Comparison of ENCODE assay signal across 1 cellular context in genomic region chr4:189940178-189941004, GRCh38.
A peak's percentile ranks its signal among the peaks of the same experiment; 100 is the strongest.
TF ChIP-seq lines count a peak whose summit lies in the region.

Gene FRG1, plus strand, starts transcription at chr4:189940872. Its CDS starts 138 bp downstream, at chr4:189941010.

TF ChIP-seq in GM12878, 131 proteins besides CTCF, POLR2A, EP300 and RAD21 (continued from another document):
- TF ChIP-seq, protein P1, sequence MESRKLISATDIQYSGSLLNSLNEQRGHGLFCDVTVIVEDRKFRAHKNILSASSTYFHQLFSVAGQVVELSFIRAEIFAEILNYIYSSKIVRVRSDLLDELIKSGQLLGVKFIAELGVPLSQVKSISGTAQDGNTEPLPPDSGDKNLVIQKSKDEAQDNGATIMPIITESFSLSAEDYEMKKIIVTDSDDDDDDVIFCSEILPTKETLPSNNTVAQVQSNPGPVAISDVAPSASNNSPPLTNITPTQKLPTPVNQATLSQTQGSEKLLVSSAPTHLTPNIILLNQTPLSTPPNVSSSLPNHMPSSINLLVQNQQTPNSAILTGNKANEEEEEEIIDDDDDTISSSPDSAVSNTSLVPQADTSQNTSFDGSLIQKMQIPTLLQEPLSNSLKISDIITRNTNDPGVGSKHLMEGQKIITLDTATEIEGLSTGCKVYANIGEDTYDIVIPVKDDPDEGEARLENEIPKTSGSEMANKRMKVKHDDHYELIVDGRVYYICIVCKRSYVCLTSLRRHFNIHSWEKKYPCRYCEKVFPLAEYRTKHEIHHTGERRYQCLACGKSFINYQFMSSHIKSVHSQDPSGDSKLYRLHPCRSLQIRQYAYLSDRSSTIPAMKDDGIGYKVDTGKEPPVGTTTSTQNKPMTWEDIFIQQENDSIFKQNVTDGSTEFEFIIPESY (IDR thresholded peaks at IDR 0.05): 0 out of 2 replicates have a peak, but pooled peaks have one; percentile 8
- TF ChIP-seq KLF5 (IDR thresholded peaks at IDR 0.05; ENCODE audit: partially characterized antibody) (peak; percentile 66), SRF (IDR thresholded peaks at IDR 0.05; ENCODE audit: low read depth in 2 of 2, low read length in 2 of 2) (0 out of 4 replicates have a peak, but pooled peaks of 1 of the 2 experiments have one; percentile 60), RB1 (IDR thresholded peaks at IDR 0.05; ENCODE audit: borderline replicate concordance) (peak; percentile 99; the same call in 1 of the 2 replicates), SMARCA5 (IDR thresholded peaks at IDR 0.05) (peak; percentile 96), HDGF (IDR thresholded peaks at IDR 0.05) (peak; percentile 16; the same call in 1 of the 2 replicates), TBL1XR1 (IDR thresholded peaks at IDR 0.05; ENCODE audit: low read depth, low read length) (peak; percentile 52; the same call in 1 of the 2 replicates), HCFC1 (IDR thresholded peaks at IDR 0.05; ENCODE audit: low read length) (peak; percentile 79), RELA (IDR thresholded peaks at IDR 0.05; ENCODE audit: borderline replicate concordance, partially characterized antibody) (peak; percentile 76), NBN (IDR thresholded peaks at IDR 0.05) (peak; percentile 82), REST (IDR thresholded peaks at IDR 0.05; ENCODE audit: low read depth, low read length) (0 out of 2 replicates have a peak, but pooled peaks have one; percentile 48), SKIL (IDR thresholded peaks at IDR 0.05; ENCODE audit: low read depth, poor library complexity, severe bottlenecking) (no peak)
- TF ChIP-seq, protein P2, sequence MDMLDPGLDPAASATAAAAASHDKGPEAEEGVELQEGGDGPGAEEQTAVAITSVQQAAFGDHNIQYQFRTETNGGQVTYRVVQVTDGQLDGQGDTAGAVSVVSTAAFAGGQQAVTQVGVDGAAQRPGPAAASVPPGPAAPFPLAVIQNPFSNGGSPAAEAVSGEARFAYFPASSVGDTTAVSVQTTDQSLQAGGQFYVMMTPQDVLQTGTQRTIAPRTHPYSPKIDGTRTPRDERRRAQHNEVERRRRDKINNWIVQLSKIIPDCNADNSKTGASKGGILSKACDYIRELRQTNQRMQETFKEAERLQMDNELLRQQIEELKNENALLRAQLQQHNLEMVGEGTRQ (IDR thresholded peaks at IDR 0.05; ENCODE audit: borderline replicate concordance, low read depth, low read length): no peak
